20 cellular contexts compared by ENCODE assay signal in genomic region chr5:172724658-172725183, GRCh38.
"Had no signal": no experiment of that assay in that cellular context is flagged by ENCODE, and none has a peak within 500 bp of the region (broad histone marks: within the 10 kb centered on the region; RNA-seq: fewer than 3 reads in every experiment).

No MANE protein-coding gene starts in this region.

- H3K4me3 ChIP-seq: body of pancreas, esophagus muscularis mucosa, gastrocnemius medialis, left lung, ovary, psoas muscle, testis, upper lobe of left lung had no signal

- H3K27me3 ChIP-seq: body of pancreas, esophagus muscularis mucosa, gastrocnemius medialis, left lung, ovary, testis, upper lobe of left lung had no signal

- H3K36me3 ChIP-seq: esophagus muscularis mucosa, gastrocnemius medialis, left lung, ovary, upper lobe of left lung had no signal

- DNase-seq: activated CD4-positive, alpha-beta T cell treated with anti-CD3 and anti-CD28 coated beads for 1 hour; activated CD4-positive, alpha-beta T cell treated with anti-CD3 and anti-CD28 coated beads, Interleukin-2, amount 50 U/mL, for 1 hour; activated CD8-positive, alpha-beta T cell treated with anti-CD3 and anti-CD28 coated beads, Interleukin-2, amount 10 ng/mL, durations not matched to agents 7 days and 5 days; activated gamma-delta T cell treated with Interleukin-2 at 50 U/mL for 16 hours; body of pancreas; gastrocnemius medialis; left lung; mammary epithelial cell; naive thymus-derived CD8-positive, alpha-beta T cell; ovary; psoas muscle; stimulated activated CD4-positive, alpha-beta T cell treated with anti-CD3 and anti-CD28 coated beads, Interleukin-2, amount 100 ng/mL, for 24 hours; stimulated activated naive CD8-positive, alpha-beta T cell treated with anti-CD3 and anti-CD28 coated beads, Interleukin-15, amount 100 ng/mL, for 72 hours; T-helper 1 cell; T-helper 9 cell had no signal

- FAIRE-seq: colon, keratinocyte had no signal

- H3K27ac ChIP-seq: body of pancreas, esophagus muscularis mucosa, gastrocnemius medialis, left lung, ovary, psoas muscle, testis, upper lobe of left lung had no signal

- H3K9me3 ChIP-seq: body of pancreas, esophagus muscularis mucosa, gastrocnemius medialis, left lung, ovary, psoas muscle, testis, upper lobe of left lung had no signal
